Comparison of ENCODE assay signal across 11 cellular contexts in genomic region chr9:120922404-120923173, GRCh38. TPM values are rescaled to one million over a fixed set of nuclear protein-coding genes. Genes with fewer than 3 reads are reported as not detected.
DNase-seq lines count a peak whose midpoint lies in the region; ATAC-seq and TF ChIP-seq lines count a peak whose summit lies in the region.
"Had no signal": no experiment of that assay in that cellular context is flagged by ENCODE, and none has a peak within 500 bp of the region (broad histone marks: within the 10 kb centered on the region; RNA-seq: fewer than 3 reads in every experiment).

No MANE protein-coding gene starts in this region.

- peak overlapping the region; percentile 93 for H3K4me3 Mint-ChIP-seq in activated CD4-positive, alpha-beta T cell treated with anti-CD3 and anti-CD28 coated beads, Interleukin-2, amount 10 ng/mL, durations not matched to agents 24 days and 14 days

- no peak for ATAC-seq in lower lobe of right lung

- peaks cover 79% of the 10 kb centered on the region for H3K4me1 ChIP-seq in Karpas-422 (ENCODE audit: low read length)
- H3K4me1 ChIP-seq in ascending aorta, result peaks cover 27 to 72% of the 10 kb centered on the region in 2 donors
- peaks cover 28 to 100% (median 78%) of the 10 kb centered on the region in 6 donors for H3K4me1 ChIP-seq in spleen
- H3K4me1 ChIP-seq in lower lobe of right lung, result peaks cover 29% of the 10 kb centered on the region

- H3K9me3 Mint-ChIP-seq in activated CD4-positive, alpha-beta T cell treated with anti-CD3 and anti-CD28 coated beads, Interleukin-2, amount 10 ng/mL, durations not matched to agents 24 days and 14 days, result no peaks in the 10 kb centered on the region

- H3K27me3 ChIP-seq in Karpas-422 (ENCODE audit: low read length), result no peaks in the 10 kb centered on the region
- no peaks in the 10 kb centered on the region for H3K27me3 ChIP-seq in ascending aorta
- no peaks in the 10 kb centered on the region for H3K27me3 ChIP-seq in spleen (replicated peaks in 1 of 7)
- H3K27me3 ChIP-seq in lower lobe of right lung (ENCODE audit: low read depth), result no peaks in the 10 kb centered on the region
- H3K27me3 ChIP-seq: vagina had no signal

- H4K20me1 ChIP-seq in Karpas-422 (ENCODE audit: insufficient read depth, low read depth, low read length), result no peaks in the 10 kb centered on the region

- peak overlapping the region; percentile 38 for H3K4me3 ChIP-seq in Karpas-422 (ENCODE audit: low read length)
- H3K4me3 ChIP-seq in ascending aorta, result no peak overlapping the region
- H3K4me3 ChIP-seq in spleen, result peak overlapping the region in 1 of 8 donors; percentile 32
- H3K4me3 ChIP-seq in lower lobe of right lung, result no peak overlapping the region
- H3K4me3 ChIP-seq: vagina had no signal

- peak overlapping the region; percentile 56 for H3K4me2 ChIP-seq in Karpas-422 (ENCODE audit: low read depth, low read length, poor library complexity, severe bottlenecking)

- H3K9me2 ChIP-seq in Karpas-422 (replicated peaks; ENCODE audit: insufficient read depth, low read length), result no peaks in the 10 kb centered on the region

- no peaks in the 10 kb centered on the region; the same call in 1 of the 2 replicates for H3K79me2 ChIP-seq in Karpas-422 (ENCODE audit: low read length)

- H3K27ac ChIP-seq in Karpas-422 (ENCODE audit: low read length), result peak overlapping the region; percentile 95
- peak overlapping the region; percentile 97 to 98 for H3K27ac ChIP-seq in ascending aorta
- peak overlapping the region; percentile 15 to 96 (median 92) for H3K27ac ChIP-seq in spleen
- H3K27ac ChIP-seq in lower lobe of right lung, result no peak overlapping the region

- peak overlapping the region; percentile 96 for H3K27ac Mint-ChIP-seq in activated CD4-positive, alpha-beta T cell treated with anti-CD3 and anti-CD28 coated beads, Interleukin-2, amount 10 ng/mL, durations not matched to agents 24 days and 14 days

- no peak for TF ChIP-seq CTCF in ascending aorta (IDR thresholded peaks at IDR 0.05)
- no peak for TF ChIP-seq CTCF in spleen (IDR thresholded peaks at IDR 0.05 in 8 of 11, conservative IDR thresholded peaks at IDR 0.05 in 3 of 11)
- TF ChIP-seq CTCF in lower lobe of right lung (IDR thresholded peaks at IDR 0.05), result no peak

- H3K9me3 ChIP-seq in Karpas-422 (ENCODE audit: low read length) (no peaks in the 10 kb centered on the region), ascending aorta (no peaks in the 10 kb centered on the region), spleen (no peaks in the 10 kb centered on the region), lower lobe of right lung (no peaks in the 10 kb centered on the region)
- H3K9me3 ChIP-seq: vagina had no signal

- H3K27me3 Mint-ChIP-seq in activated CD4-positive, alpha-beta T cell treated with anti-CD3 and anti-CD28 coated beads, Interleukin-2, amount 10 ng/mL, durations not matched to agents 24 days and 14 days, result no peaks in the 10 kb centered on the region

- TF ChIP-seq POLR2A in spleen (IDR thresholded peaks at IDR 0.05), result no peak

- H3K4me1 Mint-ChIP-seq in activated CD4-positive, alpha-beta T cell treated with anti-CD3 and anti-CD28 coated beads, Interleukin-2, amount 10 ng/mL, durations not matched to agents 24 days and 14 days, result peaks cover 77% of the 10 kb centered on the region

- H3K36me3 Mint-ChIP-seq in activated CD4-positive, alpha-beta T cell treated with anti-CD3 and anti-CD28 coated beads, Interleukin-2, amount 10 ng/mL, durations not matched to agents 24 days and 14 days (ENCODE audit: low read depth), result peaks cover 83% of the 10 kb centered on the region

- H3K36me3 ChIP-seq in Karpas-422 (ENCODE audit: insufficient read depth, low read length), result 0 out of 2 replicates have a peak, but pooled peaks cover 20% of the 10 kb centered on the region
- H3K36me3 ChIP-seq in ascending aorta, result no peaks in the 10 kb centered on the region
- H3K36me3 ChIP-seq in spleen, result peaks cover 0 to 49% (median 0%) of the 10 kb centered on the region in 6 donors
- no peaks in the 10 kb centered on the region for H3K36me3 ChIP-seq in lower lobe of right lung
- H3K36me3 ChIP-seq: vagina had no signal

- peak overlapping the region; percentile 63 for H3K9ac ChIP-seq in Karpas-422 (ENCODE audit: low read length)

- no peak for DNase-seq in activated CD4-positive, alpha-beta T cell treated with anti-CD3 and anti-CD28 coated beads, Interleukin-2, amount 10 ng/mL, durations not matched to agents 24 days and 14 days
- DNase-seq in activated CD4-positive, alpha-beta T cell treated with anti-CD3 and anti-CD28 coated beads for 48 hours, result no peak
- DNase-seq in Karpas-422, result no peak
- no peak for DNase-seq in ascending aorta (ENCODE audit: low spot score in 2 of 2)
- DNase-seq in spleen, result no peak
- no peak for DNase-seq in NCI-H1417 (lab: John Stamatoyannopoulos, UW)
- DNase-seq in lower lobe of right lung, result no peak
- DNase-seq in stimulated activated CD4-positive, alpha-beta T cell treated with anti-CD3 and anti-CD28 coated beads, Interleukin-1b, Interleukin-23, amount 100 ng/mL, for 48 hours, result no peak
- DNase-seq: effector CD8-positive, alpha-beta T cell; GOT3 had no signal

- WGBS in spleen, 5 donors, result 64 to 73% (median 66%) methylated on average over 7 of the region's 7 CpGs

- intact Hi-C loops in activated CD4-positive, alpha-beta T cell treated with anti-CD3 and anti-CD28 coated beads, Interleukin-2, amount 10 ng/mL, durations not matched to agents 24 days and 14 days (cut with micrococcal nuclease), result no loop called here
- intact Hi-C loops in ascending aorta (cut with DNase I) (no loop called here), spleen (cut with DNase I; ENCODE audit: low total_unique reads) (no loop called here), lower lobe of right lung (cut with DNase I) (no loop called here)

- H2AFZ ChIP-seq in Karpas-422 (ENCODE audit: low read length), result no peak overlapping the region

RNA-seq across cellular contexts. Expression of gene TRAF1, which starts 4.0 kb away (rescaled TPM):
- total RNA-seq in activated CD4-positive, alpha-beta T cell treated with anti-CD3 and anti-CD28 coated beads, Interleukin-2, amount 10 ng/mL, durations not matched to agents 24 days and 14 days, result 164 and 166 TPM in 2 replicates
- total RNA-seq in Karpas-422 (2014; rRNA removed; shearing (Covaris generic); ENCODE audit: low replicate concordance), result 18.8 and 23.8 TPM in 2 replicates
- total RNA-seq in ascending aorta (16.7 TPM), spleen (10 to 100 TPM; 11.9 to 29.2 (median 22.4) TPM), lower lobe of right lung (5.8 TPM)
- polyA plus RNA-seq in spleen, result 10 to 100 TPM in 2 of 3 donors, 1 to 10 TPM in 1; 8.6 to 13.0 (median 10.2) TPM

RNA-seq across cellular contexts. Expression of gene PHF19, which starts 45.6 kb away (rescaled TPM):
- 132 and 144 TPM in 2 replicates for total RNA-seq in activated CD4-positive, alpha-beta T cell treated with anti-CD3 and anti-CD28 coated beads, Interleukin-2, amount 10 ng/mL, durations not matched to agents 24 days and 14 days
- 34.8 and 76.9 TPM in 2 replicates for total RNA-seq in Karpas-422 (2014; rRNA removed; shearing (Covaris generic); ENCODE audit: low replicate concordance)
- total RNA-seq in ascending aorta (33.0 TPM), spleen (10 to 100 TPM; 33.4 to 53.0 (median 40.5) TPM), lower lobe of right lung (24.4 TPM)
- polyA plus RNA-seq in spleen, result 10 to 100 TPM; 12.6 to 29.4 (median 27.7) TPM
